8 cellular contexts compared by ENCODE assay signal in genomic region chr11:121024989-121025388, GRCh38. TPM values are rescaled to one million over a fixed set of nuclear protein-coding genes. Genes with fewer than 3 reads are reported as not detected.
DNase-seq lines count a peak whose midpoint lies in the region; ATAC-seq and TF ChIP-seq lines count a peak whose summit lies in the region.

No MANE protein-coding gene starts in this region.

- H3K36me3 ChIP-seq in GM06990 (ENCODE audit: control insufficient read depth, insufficient read depth, low read length) (no peaks in the 10 kb centered on the region), NT2/D1 (ENCODE audit: insufficient read depth, insufficient read length, low read length) (no peaks in the 10 kb centered on the region), prostate gland (no peaks in the 10 kb centered on the region)

- DNase-seq in GM06990 (ENCODE audit: extremely low read depth, insufficient read length) (no peak), NT2/D1 (ENCODE audit: low read depth, low spot score) (no peak), endothelial cell (ENCODE audit: low spot score) (no peak), anterior cingulate cortex (lab: John Stamatoyannopoulos, UW) (no peak), prostate gland (ENCODE audit: low spot score) (no peak)
- DNase-seq in naive thymus-derived CD8-positive, alpha-beta T cell = peak in 3 of 10 donors; percentile 5 to 19 (median 10)

- 36% methylated on average over 3 of the region's 3 CpGs for WGBS in prostate gland

- TF ChIP-seq CTCF in GM06990 (IDR thresholded peaks at IDR 0.05; ENCODE audit: insufficient read depth, low read length, poor library complexity, severe bottlenecking) = no peak
- no peak for TF ChIP-seq CTCF in endothelial cell (IDR thresholded peaks at IDR 0.05; ENCODE audit: unreplicated experiment)
- TF ChIP-seq CTCF in prostate gland (IDR thresholded peaks at IDR 0.05) = no peak

- H3K27me3 Mint-ChIP-seq in endothelial cell (ENCODE audit: unreplicated experiment) = peaks cover 2% of the 10 kb centered on the region
- H3K27me3 Mint-ChIP-seq in naive thymus-derived CD8-positive, alpha-beta T cell = peaks cover 0 to 5% (median 3%) of the 10 kb centered on the region in 5 donors

- ATAC-seq in naive thymus-derived CD8-positive, alpha-beta T cell = peak; percentile 38 to 53
- ATAC-seq in HG03139 (IDR thresholded peaks at IDR 0.05; ENCODE audit: unreplicated experiment) (no peak), GM18867 (IDR thresholded peaks at IDR 0.05; ENCODE audit: unreplicated experiment) (no peak)

- TF ChIP-seq POLR2A in prostate gland (IDR thresholded peaks at IDR 0.05) = no peak

- POLR2A ChIA-PET in naive thymus-derived CD8-positive, alpha-beta T cell (lab: Charles Lee) = no interaction called here

- no peaks in the 10 kb centered on the region for H3K36me3 Mint-ChIP-seq in endothelial cell (ENCODE audit: low read depth, unreplicated experiment)
- H3K36me3 Mint-ChIP-seq in naive thymus-derived CD8-positive, alpha-beta T cell = peaks cover 0 to 3% (median 0%) of the 10 kb centered on the region in 3 donors

- H3K27ac ChIP-seq in prostate gland = peak overlapping the region in 1 of 2 donors; percentile 74

- H3K9me3 ChIP-seq in NT2/D1 (ENCODE audit: insufficient read depth, low read length) (no peaks in the 10 kb centered on the region), prostate gland (no peaks in the 10 kb centered on the region)

- intact Hi-C loops in prostate gland (cut with DNase I) = no loop called here

- H3K27me3 ChIP-seq in GM06990 (replicated peaks; ENCODE audit: control insufficient read depth, insufficient read depth, low read length) = no peaks in the 10 kb centered on the region
- H3K27me3 ChIP-seq in NT2/D1 (ENCODE audit: insufficient read depth, insufficient read length) = no peaks in the 10 kb centered on the region
- no peaks in the 10 kb centered on the region for H3K27me3 ChIP-seq in prostate gland (replicated peaks; ENCODE audit: insufficient read depth)

- H3K4me1 ChIP-seq in NT2/D1 (ENCODE audit: insufficient read depth, insufficient read length) (peaks cover 3% of the 10 kb centered on the region), prostate gland (replicated peaks) (no peaks in the 10 kb centered on the region)

- peak overlapping the region; percentile 93 for H3K27ac Mint-ChIP-seq in endothelial cell (ENCODE audit: unreplicated experiment)
- peak overlapping the region; percentile 63 to 97 (median 88) for H3K27ac Mint-ChIP-seq in naive thymus-derived CD8-positive, alpha-beta T cell

- peak overlapping the region; percentile 87 for H3K4me3 ChIP-seq in GM06990 (replicated peaks; ENCODE audit: low read depth, low read length)
- peak overlapping the region; percentile 76 for H3K4me3 ChIP-seq in NT2/D1 (ENCODE audit: insufficient read length, low read depth)
- peak overlapping the region in 1 of 2 donors; percentile 79 for H3K4me3 ChIP-seq in prostate gland

- H3K9ac ChIP-seq in NT2/D1 (ENCODE audit: insufficient read length, low read depth) = peak overlapping the region; percentile 88

- H3K4me3 Mint-ChIP-seq in endothelial cell (ENCODE audit: unreplicated experiment) = peak overlapping the region; percentile 91
- H3K4me3 Mint-ChIP-seq in naive thymus-derived CD8-positive, alpha-beta T cell = peak overlapping the region; percentile 80 to 95 (median 91)

- no peaks in the 10 kb centered on the region for H3K9me3 Mint-ChIP-seq in endothelial cell (ENCODE audit: unreplicated experiment)
- H3K9me3 Mint-ChIP-seq in naive thymus-derived CD8-positive, alpha-beta T cell = no peaks in the 10 kb centered on the region

- peaks cover 21% of the 10 kb centered on the region for H3K4me1 Mint-ChIP-seq in endothelial cell (ENCODE audit: unreplicated experiment)
- peaks cover 21 to 51% (median 43%) of the 10 kb centered on the region in 4 donors for H3K4me1 Mint-ChIP-seq in naive thymus-derived CD8-positive, alpha-beta T cell

RNA-seq across cellular contexts. Expression of gene TBCEL, which starts 1.1 kb away (rescaled TPM):
- 31.2 TPM for total RNA-seq in endothelial cell (ENCODE audit: unreplicated experiment)
- 10 to 100 TPM; 25.1 to 29.2 TPM for total RNA-seq in naive thymus-derived CD8-positive, alpha-beta T cell
- polyA plus RNA-seq in naive thymus-derived CD8-positive, alpha-beta T cell = 1 to 10 TPM; 2.2 to 4.5 (median 4.3) TPM
- total RNA-seq in prostate gland = 10 to 100 TPM; 21.9 to 34.4 TPM

Comparison
In these comparisons a context has a peak if more than half of its experiments do, and no peak if none do; other contexts are left out.
1. ATAC-seq: peak in naive thymus-derived CD8-positive, alpha-beta T cell (2 of 2); none in HG03139 (single experiment) and GM18867 (single experiment).